11 cellular contexts compared by ENCODE assay signal in the genomic region with DNA sequence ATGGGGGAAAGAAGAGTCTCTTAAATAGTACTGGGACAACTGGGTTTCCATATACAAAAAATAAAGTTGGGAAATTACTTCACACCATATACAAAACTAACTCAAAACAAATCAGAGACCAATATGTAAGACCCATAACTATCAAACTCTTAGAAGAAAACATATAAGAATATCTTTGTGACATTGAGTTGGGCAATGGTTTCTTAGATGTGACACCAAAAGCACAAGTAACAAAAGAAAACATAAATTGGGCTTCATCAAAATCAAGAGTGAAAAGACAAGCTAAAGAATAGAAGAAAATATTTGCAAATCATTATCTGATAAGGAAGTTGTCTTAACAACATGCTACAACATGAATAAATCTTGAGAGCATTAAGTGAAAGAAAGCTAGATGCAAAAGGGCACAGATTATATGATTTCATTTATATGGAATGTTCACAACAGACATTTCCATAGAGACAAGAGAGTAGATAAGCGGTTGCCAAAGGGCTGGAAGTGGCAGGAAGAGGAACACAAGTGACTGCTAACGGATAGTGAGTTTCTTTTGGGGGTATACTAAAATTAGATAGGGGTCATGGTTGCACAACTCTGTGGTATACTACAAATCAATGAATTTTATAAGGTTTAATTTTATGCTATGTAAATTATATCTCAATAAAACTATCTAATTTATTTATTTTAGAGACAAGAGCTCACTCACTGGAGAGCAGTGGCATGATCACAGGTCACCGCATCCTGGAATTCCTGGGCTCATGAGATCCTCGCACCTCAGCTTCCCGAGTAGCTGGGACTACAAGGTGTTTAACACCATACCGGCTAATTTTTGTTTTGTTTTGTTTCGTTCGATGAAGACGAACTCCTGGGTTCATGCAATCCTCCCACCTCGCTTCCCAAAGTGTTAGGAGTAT. TPM values are rescaled to one million over a fixed set of nuclear protein-coding genes. Genes with fewer than 3 reads are reported as not detected.
DNase-seq lines count a peak whose midpoint lies in the region; ATAC-seq, FAIRE-seq and TF ChIP-seq lines count a peak whose summit lies in the region.
"Had no signal": no experiment of that assay in that cellular context is flagged by ENCODE, and none has a peak within 500 bp of the region (broad histone marks: within the 10 kb centered on the region; RNA-seq: fewer than 3 reads in every experiment).

No MANE protein-coding gene starts in this region.

- DNase-seq in GM04503 (ENCODE audit: low read depth), result peak; percentile 40
- DNase-seq in RCC 7860 (ENCODE audit: low spot score), result peak; percentile 83
- DNase-seq in fibroblast of lung (ENCODE audit: low read depth in 2 of 2), result peak; percentile 71 to 82
- DNase-seq in non-pigmented ciliary epithelial cell (ENCODE audit: low read depth), result peak; percentile 50
- no peak for DNase-seq in Ammon's horn (ENCODE audit: low spot score)
- no peak for DNase-seq in GDM1 (lab: John Stamatoyannopoulos, UW)
- no peak for DNase-seq in SW480 (ENCODE audit: low spot score)
- DNase-seq: activated CD8-positive, alpha-beta T cell treated with anti-CD3 and anti-CD28 coated beads, Interleukin-2, amount 10 ng/mL, durations not matched to agents 7 days and 5 days; stimulated activated CD4-positive, alpha-beta T cell treated with anti-CD3 and anti-CD28 coated beads, Interleukin-4, amount 100 ng/mL, for 4 hours had no signal

- no peak overlapping the region for H3K9ac ChIP-seq in fibroblast of lung (ENCODE audit: insufficient read depth, low read length)

- ATAC-seq in GM21717 (IDR thresholded peaks at IDR 0.05; ENCODE audit: unreplicated experiment), result no peak
- ATAC-seq: activated CD8-positive, alpha-beta T cell treated with anti-CD3 and anti-CD28 coated beads, Interleukin-2, amount 10 ng/mL, durations not matched to agents 7 days and 5 days had no signal

- no peak overlapping the region for H2AFZ ChIP-seq in fibroblast of lung (ENCODE audit: low read length)

- peak overlapping the region; percentile 26 for H3K4me2 ChIP-seq in fibroblast of lung (ENCODE audit: extremely low read depth, insufficient read depth, low read length)

- H3K4me1 ChIP-seq in fibroblast of lung (ENCODE audit: control insufficient read depth, extremely low read depth, insufficient read depth, low read length), result peaks cover 6% of the 10 kb centered on the region

- H3K27ac ChIP-seq in fibroblast of lung (ENCODE audit: insufficient read depth, low read length), result peak overlapping the region; percentile 77
- H3K27ac ChIP-seq: HL-60 had no signal

- H3K79me2 ChIP-seq in fibroblast of lung (ENCODE audit: control insufficient read depth, insufficient read depth, low read length), result peaks cover 70% of the 10 kb centered on the region

- no peak for TF ChIP-seq CTCF in fibroblast of lung (conservative IDR thresholded peaks at IDR 0.05 in 1 of 2, IDR thresholded peaks at IDR 0.05 in 1 of 2; ENCODE audit: low read depth in 1 of 2, low read length in 2 of 2)

- H3K9me3 ChIP-seq in fibroblast of lung (ENCODE audit: control insufficient read depth, insufficient read depth, low read depth, low read length), result no peaks in the 10 kb centered on the region

- H3K36me3 ChIP-seq in fibroblast of lung (ENCODE audit: control insufficient read depth, insufficient read depth, low read length), result peaks cover 2% of the 10 kb centered on the region

- FAIRE-seq in RCC 7860 (lab: Jason Lieb, UNC), result peak; percentile 38

- H3K27me3 ChIP-seq in fibroblast of lung (ENCODE audit: control insufficient read depth, insufficient read depth, low read length), result no peaks in the 10 kb centered on the region

- no peak overlapping the region for H3K4me3 ChIP-seq in fibroblast of lung (replicated peaks in 1 of 4; ENCODE audit: control extremely low read depth in 1 of 4, insufficient read depth in 1 of 4, low read depth in 3 of 4, low read length in 4 of 4)

- H4K20me1 ChIP-seq in fibroblast of lung (ENCODE audit: control insufficient read depth, extremely low read depth, insufficient read depth, low read length), result no peaks in the 10 kb centered on the region

RNA-seq across cellular contexts. Expression of a gene that starts 35.4 kb away (rescaled TPM):
- 50.3 and 67.0 TPM in 2 replicates for total RNA-seq in fibroblast of lung
- 33.8 and 39.9 TPM in 2 replicates for polyA plus RNA-seq in fibroblast of lung
- polyA plus RNA-seq in fibroblast of lung (2012), result 17.4 and 25.1 TPM in 2 replicates
- polyA minus RNA-seq in fibroblast of lung (ENCODE audit: low replicate concordance), result 16.4 and 27.7 TPM in 2 replicates

Comparison
In these comparisons a context has a peak if more than half of its experiments do, and no peak if none do; other contexts are left out.
1. DNase-seq: peak in GM04503 (single experiment), RCC 7860 (single experiment), fibroblast of lung (2 of 2) and non-pigmented ciliary epithelial cell (single experiment); none in Ammon's horn (single experiment), GDM1 (single experiment) and SW480 (single experiment).